ENCODE assay signal across 7 cellular contexts in genomic region chrX:151792505-151792904, GRCh38. TPM values are rescaled to one million over a fixed set of nuclear protein-coding genes. Genes with fewer than 3 reads are reported as not detected.
"Had no signal": no experiment of that assay in that cellular context is flagged by ENCODE, and none has a peak within 500 bp of the region (broad histone marks: within the 10 kb centered on the region; RNA-seq: fewer than 3 reads in every experiment).

No MANE protein-coding gene starts in this region.

- H3K36me3 Mint-ChIP-seq: IgD-negative memory B cell had no signal

- H3K27me3 Mint-ChIP-seq: IgD-negative memory B cell had no signal

- H3K4me3 ChIP-seq: K562 had no signal

- ATAC-seq: HepG2, K562 had no signal

- H3K4me1 Mint-ChIP-seq: IgD-negative memory B cell had no signal

- DNase-seq: KBM-7 had no signal

- H3K4me3 Mint-ChIP-seq: IgD-negative memory B cell had no signal

- H3K27ac ChIP-seq: HL-60 had no signal

- H3K27ac Mint-ChIP-seq: IgD-negative memory B cell had no signal

RNA-seq across cellular contexts. Expression of gene CNGA2, which starts 58.0 kb away (rescaled TPM):
- total RNA-seq: HepG2, HT-29, HT1080, K562 had no signal
- polyA plus RNA-seq: HepG2, IgD-negative memory B cell, K562 had no signal
